ENCODE assay signal across 8 cellular contexts in genomic region chr14:59126714-59127436, GRCh38.
DNase-seq lines count a peak whose midpoint lies in the region; ATAC-seq and TF ChIP-seq lines count a peak whose summit lies in the region.

No MANE protein-coding gene starts in this region.

- no peak overlapping the region for H3K4me3 Mint-ChIP-seq in central memory CD8-positive, alpha-beta T cell

- no peaks in the 10 kb centered on the region for H3K36me3 Mint-ChIP-seq in central memory CD8-positive, alpha-beta T cell (ENCODE audit: insufficient read depth)

- ATAC-seq in GM19351 (IDR thresholded peaks at IDR 0.05; ENCODE audit: unreplicated experiment), result peak; percentile 82
- ATAC-seq in central memory CD8-positive, alpha-beta T cell (replicated peaks; ENCODE audit: extremely low read depth, poor library complexity, severe bottlenecking), result peak; percentile 65

- peak; percentile 49 to 91 (median 86) for TF ChIP-seq CTCF in Peyer's patch (IDR thresholded peaks at IDR 0.05)

- H3K4me1 ChIP-seq in Peyer's patch, result no peaks in the 10 kb centered on the region

- H3K4me3 ChIP-seq in Peyer's patch, result no peak overlapping the region

- no peaks in the 10 kb centered on the region for H3K36me3 ChIP-seq in Peyer's patch

- DNase-seq in DMS 273 (lab: John Stamatoyannopoulos, UW; ENCODE audit: unreplicated experiment) (peak; percentile 82), LHCN-M2 (ENCODE audit: low read depth) (peak; percentile 58), Peyer's patch (peak in 1 of 3 donors; percentile 54), kidney tubule cell (ENCODE audit: low spot score) (peak; percentile 70), superior temporal gyrus (ENCODE audit: extremely low spot score) (peak; percentile 85)
- DNase-seq in central memory CD8-positive, alpha-beta T cell (ENCODE audit: low spot score in 2 of 2), result no peak
- no peak for DNase-seq in activated CD8-positive, alpha-beta memory T cell treated with anti-CD3 and anti-CD28 coated beads for 24 hours

- H3K27ac ChIP-seq in Peyer's patch, result no peak overlapping the region

- no peaks in the 10 kb centered on the region for H3K9me3 ChIP-seq in Peyer's patch

- no peaks in the 10 kb centered on the region for H3K9me3 Mint-ChIP-seq in central memory CD8-positive, alpha-beta T cell

- H3K27ac Mint-ChIP-seq in central memory CD8-positive, alpha-beta T cell (ENCODE audit: low read depth), result no peak overlapping the region

- no peaks in the 10 kb centered on the region for H3K27me3 ChIP-seq in Peyer's patch

- peaks cover 52% of the 10 kb centered on the region for H3K27me3 Mint-ChIP-seq in central memory CD8-positive, alpha-beta T cell

- no peaks in the 10 kb centered on the region for H3K4me1 Mint-ChIP-seq in central memory CD8-positive, alpha-beta T cell

- no peak for TF ChIP-seq POLR2A in Peyer's patch (IDR thresholded peaks at IDR 0.05)

Comparison
In these comparisons a context has a peak if more than half of its experiments do, and no peak if none do; other contexts are left out.
1. DNase-seq: peak in DMS 273 (single experiment), LHCN-M2 (single experiment), kidney tubule cell (single experiment) and superior temporal gyrus (single experiment); none in central memory CD8-positive, alpha-beta T cell (0 of 2) and activated CD8-positive, alpha-beta memory T cell treated with anti-CD3 and anti-CD28 coated beads for 24 hours (single experiment).